In genomic region chr15:75866045-75866444, GRCh38 we compare ENCODE assay signal across 7 cellular contexts. TPM values are rescaled to one million over a fixed set of nuclear protein-coding genes. Genes with fewer than 3 reads are reported as not detected.
DNase-seq lines count a peak whose midpoint lies in the region; ATAC-seq, FAIRE-seq and TF ChIP-seq lines count a peak whose summit lies in the region.
"Not testable (repeated sequence)": the region's sequence is repeated elsewhere in the genome, so short reads cannot be mapped to it uniquely, and the experiment has no call there.

No MANE protein-coding gene starts in this region.

- H2BK120ac ChIP-seq in H9 (ENCODE audit: low read depth, low read length, poor library complexity, severe bottlenecking); trophoblast cell (ENCODE audit: insufficient read depth, low read length, poor library complexity): not testable (repeated sequence)

- H3K4ac ChIP-seq in H9 (ENCODE audit: low read depth, low read length), result not testable (repeated sequence)
- H3K4ac ChIP-seq in trophoblast cell (ENCODE audit: low read depth, low read length), result peak overlapping the region; percentile 69

- H3K27ac ChIP-seq in H9 (ENCODE audit: insufficient read length, low read depth, low read length); HepG2 (ENCODE audit: extremely low read length, insufficient read depth, low read length); trophoblast cell (ENCODE audit: low read depth, low read length): not testable (repeated sequence)

- H4K12ac ChIP-seq in trophoblast cell (ENCODE audit: low read depth, low read length), result not testable (repeated sequence)

- not testable (repeated sequence) for H4K91ac ChIP-seq in H9 (ENCODE audit: insufficient read length, low read depth, low read length); trophoblast cell (ENCODE audit: low read depth, low read length)

- not testable (repeated sequence) for H3K23ac ChIP-seq in H9 (ENCODE audit: insufficient read length, low read depth, low read length); trophoblast cell (ENCODE audit: low read length)

- H2BK12ac ChIP-seq in H9 (ENCODE audit: insufficient read length, low read depth, low read length); trophoblast cell (ENCODE audit: low read length): not testable (repeated sequence)

- in situ Hi-C loops in HepG2 (cut with HindIII; ENCODE audit: extremely low pct_ligation_motif_present, low pct_unique_long_range_greater_than_20kb), result not testable (repeated sequence)

- H4K20me1 ChIP-seq in H9 (ENCODE audit: control insufficient read depth, insufficient read depth, insufficient read length); HepG2 (ENCODE audit: insufficient read depth, low read length): not testable (repeated sequence)

- not testable (repeated sequence) for H3K27me3 ChIP-seq in H9 (ENCODE audit: insufficient read depth, low read length); HepG2 (ENCODE audit: control insufficient read depth in 1 of 2, insufficient read depth in 2 of 2, low read length in 2 of 2); trophoblast cell (ENCODE audit: insufficient read depth, low read length)

- not testable (repeated sequence) for H2AK5ac ChIP-seq in H9 (ENCODE audit: insufficient read length, low read length); trophoblast cell (ENCODE audit: low read length)

- H3K36me3 ChIP-seq in HepG2 (replicated peaks in 1 of 2; ENCODE audit: control insufficient read depth in 1 of 2, insufficient read depth in 2 of 2, low read length in 2 of 2), result peaks cover 3 to 26% of the 10 kb centered on the region in 2 experiments
- not testable (repeated sequence) for H3K36me3 ChIP-seq in trophoblast cell (ENCODE audit: control insufficient read depth in 1 of 2, insufficient read depth in 2 of 2, low read length in 2 of 2)

- TF ChIP-seq EP300 in HepG2 (IDR thresholded peaks at IDR 0.05; ENCODE audit: low read depth in 2 of 2, low read length in 2 of 2); HepG2 (CRISPR knock-in tag; IDR thresholded peaks at IDR 0.05; ENCODE audit: borderline replicate concordance): not testable (repeated sequence)

- not testable (repeated sequence) for H3K14ac ChIP-seq in H9 (ENCODE audit: insufficient read depth, low read length); trophoblast cell (ENCODE audit: low read length)

- H3K9ac ChIP-seq in H9 (ENCODE audit: extremely low read depth, insufficient read length, low read length); HepG2 (ENCODE audit: insufficient read depth, low read depth, low read length); trophoblast cell (ENCODE audit: low read length): not testable (repeated sequence)

- H3K56ac ChIP-seq in H9 (ENCODE audit: insufficient read length, low read depth, low read length), result not testable (repeated sequence)

- H3K4me1 ChIP-seq in H9 (ENCODE audit: insufficient read depth, low read length) (peaks cover 11% of the 10 kb centered on the region), trophoblast cell (ENCODE audit: control insufficient read depth in 1 of 2, insufficient read depth in 2 of 2, low read length in 2 of 2) (peaks cover 8 to 13% of the 10 kb centered on the region in 2 experiments)
- H3K4me1 ChIP-seq in HepG2 (ENCODE audit: insufficient read depth, low read length), result not testable (repeated sequence)

- not testable (repeated sequence) for ATAC-seq in T-helper 17 cell; activated CD4-positive, alpha-beta T cell treated with anti-CD3 and anti-CD28 coated beads for 36 hours; central memory CD8-positive, alpha-beta T cell (replicated peaks; ENCODE audit: extremely low read depth, poor library complexity, severe bottlenecking); HepG2

- not testable (repeated sequence) for H3K18ac ChIP-seq in H9 (ENCODE audit: insufficient read length, low read depth, low read length)
- peak overlapping the region; percentile 59 for H3K18ac ChIP-seq in trophoblast cell (ENCODE audit: low read length)

- not testable (repeated sequence) for H3K9me3 Mint-ChIP-seq in H9; activated CD4-positive, alpha-beta T cell treated with anti-CD3 and anti-CD28 coated beads for 36 hours (ENCODE audit: low read depth); activated naive CD4-positive, alpha-beta T cell treated with anti-CD3 and anti-CD28 coated beads, Interleukin-2, amount 50 U/mL, for 24 hours; central memory CD8-positive, alpha-beta T cell

- H2BK15ac ChIP-seq in H9 (ENCODE audit: low read depth, low read length), result not testable (repeated sequence)

- TF ChIP-seq CTCF in H9 (conservative IDR thresholded peaks at IDR 0.05); HepG2 (CRISPR knock-in tag; IDR thresholded peaks at IDR 0.05): not testable (repeated sequence)

- DNase-seq in H9; T-helper 17 cell; activated CD4-positive, alpha-beta T cell treated with anti-CD3 and anti-CD28 coated beads for 36 hours; central memory CD8-positive, alpha-beta T cell (ENCODE audit: low spot score in 2 of 2); HepG2 (ENCODE audit: low spot score); trophoblast cell: not testable (repeated sequence)

- intact Hi-C loops in activated CD4-positive, alpha-beta T cell treated with anti-CD3 and anti-CD28 coated beads for 36 hours (cut with DNase I, micrococcal nuclease); HepG2 (cut with micrococcal nuclease; ENCODE audit: unreplicated experiment): not testable (repeated sequence)

- H2BK20ac ChIP-seq in H9 (ENCODE audit: low read depth, low read length, poor library complexity, severe bottlenecking), result not testable (repeated sequence)

- POLR2A ChIA-PET in activated CD4-positive, alpha-beta T cell treated with anti-CD3 and anti-CD28 coated beads for 36 hours (lab: Charles Lee); HepG2 (lab: Yijun Ruan, JAX): not testable (repeated sequence)

- not testable (repeated sequence) for H3K79me2 ChIP-seq in H9 (ENCODE audit: insufficient read depth, low read length); HepG2 (ENCODE audit: insufficient read depth, low read length); trophoblast cell (ENCODE audit: control insufficient read depth, insufficient read depth, low read length, poor library complexity)

- not testable (repeated sequence) for TF ChIP-seq RAD21 in HepG2 (CRISPR knock-in tag; IDR thresholded peaks at IDR 0.05)

- WGBS in H9 (ENCODE audit: extremely low coverage, insufficient read length, low lambda C conversion rate), result no CpG with 5 or more reads among the region's 1 CpG
- 100% methylated on average over 1 of the region's 1 CpG for WGBS in HepG2 (ENCODE audit: low lambda C conversion rate)
- WGBS in trophoblast cell (ENCODE audit: extremely low coverage, insufficient coverage, insufficient read length), result no CpG with 5 or more reads among the region's 1 CpG

- not testable (repeated sequence) for H3K4me3 ChIP-seq in HepG2 (replicated peaks in 1 of 3; ENCODE audit: insufficient read depth in 1 of 3, low read depth in 2 of 3, low read length in 3 of 3); trophoblast cell (ENCODE audit: low read depth, low read length)

- not testable (repeated sequence) for H3K27me3 Mint-ChIP-seq in H9 (ENCODE audit: low read depth); T-helper 17 cell; activated CD4-positive, alpha-beta T cell treated with anti-CD3 and anti-CD28 coated beads for 36 hours; activated naive CD4-positive, alpha-beta T cell treated with anti-CD3 and anti-CD28 coated beads, Interleukin-2, amount 50 U/mL, for 24 hours; central memory CD8-positive, alpha-beta T cell

- H3K4me2 ChIP-seq in H9 (ENCODE audit: insufficient read depth, insufficient read length, low read length); HepG2 (ENCODE audit: low read depth, low read length); trophoblast cell (ENCODE audit: low read length): not testable (repeated sequence)

- H3T11ph ChIP-seq in H9 (ENCODE audit: low read length), result not testable (repeated sequence)

- H3K23me2 ChIP-seq in H9 (ENCODE audit: insufficient read length, low read depth, low read length, poor library complexity, severe bottlenecking), result not testable (repeated sequence)

- not testable (repeated sequence) for H3K4me3 Mint-ChIP-seq in H9; activated CD4-positive, alpha-beta T cell treated with anti-CD3 and anti-CD28 coated beads for 36 hours; activated naive CD4-positive, alpha-beta T cell treated with anti-CD3 and anti-CD28 coated beads, Interleukin-2, amount 50 U/mL, for 24 hours; central memory CD8-positive, alpha-beta T cell
- peak overlapping the region; percentile 9 for H3K4me3 Mint-ChIP-seq in T-helper 17 cell

- H4K8ac ChIP-seq in H9 (replicated peaks; ENCODE audit: insufficient read length, low read depth, low read length); trophoblast cell (ENCODE audit: low read depth, low read length): not testable (repeated sequence)

- H2BK5ac ChIP-seq in H9 (ENCODE audit: insufficient read length, low read length); trophoblast cell (ENCODE audit: low read depth, low read length, poor library complexity): not testable (repeated sequence)

- H3K27ac Mint-ChIP-seq in H9 (peak overlapping the region in 2 of 3 experiments; percentile 8 to 86; a peak in 5 of 7 replicates), T-helper 17 cell (peak overlapping the region; percentile 70)
- H3K27ac Mint-ChIP-seq in activated CD4-positive, alpha-beta T cell treated with anti-CD3 and anti-CD28 coated beads for 36 hours, result peak overlapping the region; percentile 31
- peak overlapping the region; percentile 35 for H3K27ac Mint-ChIP-seq in activated naive CD4-positive, alpha-beta T cell treated with anti-CD3 and anti-CD28 coated beads, Interleukin-2, amount 50 U/mL, for 24 hours
- H3K27ac Mint-ChIP-seq in central memory CD8-positive, alpha-beta T cell (ENCODE audit: low read depth), result peak overlapping the region; percentile 70

- not testable (repeated sequence) for BruUV-seq in HepG2 (replicated peaks; lab: Mats Ljungman, UMichigan)

- not testable (repeated sequence) for FAIRE-seq in HepG2 (lab: Jason Lieb, UNC)

- peaks cover 10 to 42% (median 38%) of the 10 kb centered on the region in 3 experiments; a peak in 6 of 7 replicates for H3K36me3 Mint-ChIP-seq in H9 (ENCODE audit: insufficient read depth in 1 of 3, low read depth in 3 of 3)
- not testable (repeated sequence) for H3K36me3 Mint-ChIP-seq in T-helper 17 cell (ENCODE audit: low read depth)
- peaks cover 29% of the 10 kb centered on the region for H3K36me3 Mint-ChIP-seq in activated CD4-positive, alpha-beta T cell treated with anti-CD3 and anti-CD28 coated beads for 36 hours (ENCODE audit: low read depth)
- H3K36me3 Mint-ChIP-seq in activated naive CD4-positive, alpha-beta T cell treated with anti-CD3 and anti-CD28 coated beads, Interleukin-2, amount 50 U/mL, for 24 hours, result peaks cover 17% of the 10 kb centered on the region
- peaks cover 21% of the 10 kb centered on the region for H3K36me3 Mint-ChIP-seq in central memory CD8-positive, alpha-beta T cell (ENCODE audit: insufficient read depth)

- not testable (repeated sequence) for H4K5ac ChIP-seq in H9 (ENCODE audit: insufficient read length, low read depth, low read length)

- not testable (repeated sequence) for H2AFZ ChIP-seq in H9 (ENCODE audit: low read length); HepG2 (ENCODE audit: low read length); trophoblast cell (ENCODE audit: insufficient read depth, low read length, poor library complexity)

- not testable (repeated sequence) for H3K9me3 ChIP-seq in H9 (ENCODE audit: control insufficient read depth, low read depth, low read length); T-helper 17 cell (ENCODE audit: control insufficient read depth, low read length, poor library complexity, severe bottlenecking); HepG2 (ENCODE audit: low read length); trophoblast cell (ENCODE audit: insufficient read depth, low read depth, low read length)

- TF ChIP-seq POLR2A in HepG2 (IDR thresholded peaks at IDR 0.05; ENCODE audit: insufficient read depth in 1 of 2, low read depth in 2 of 2, low read length in 2 of 2), result not testable (repeated sequence)

- H3K79me1 ChIP-seq in H9 (ENCODE audit: insufficient read depth, low read depth, low read length, poor library complexity, severe bottlenecking); trophoblast cell (ENCODE audit: low read length): not testable (repeated sequence)

- H3K4me1 Mint-ChIP-seq in H9 (peaks cover 45 to 53% of the 10 kb centered on the region in 2 experiments), T-helper 17 cell (peaks cover 34% of the 10 kb centered on the region)
- H3K4me1 Mint-ChIP-seq in activated CD4-positive, alpha-beta T cell treated with anti-CD3 and anti-CD28 coated beads for 36 hours, result peaks cover 35% of the 10 kb centered on the region
- peaks cover 48% of the 10 kb centered on the region for H3K4me1 Mint-ChIP-seq in activated naive CD4-positive, alpha-beta T cell treated with anti-CD3 and anti-CD28 coated beads, Interleukin-2, amount 50 U/mL, for 24 hours
- peaks cover 26% of the 10 kb centered on the region for H3K4me1 Mint-ChIP-seq in central memory CD8-positive, alpha-beta T cell

- CTCF ChIA-PET in activated CD4-positive, alpha-beta T cell treated with anti-CD3 and anti-CD28 coated beads for 36 hours (lab: Charles Lee); HepG2 (lab: Yijun Ruan, JAX; ENCODE audit: low intra/inter-chr PET ratio, low total read pairs): not testable (repeated sequence)

RNA-seq across cellular contexts. Expression of gene UBE2Q2, which starts 22.8 kb away (rescaled TPM):
- total RNA-seq in H9 (2021), result 29.6 and 31.8 TPM in 2 replicates
- 10 to 100 TPM; 40.0 to 40.1 TPM for total RNA-seq in T-helper 17 cell
- total RNA-seq in activated CD4-positive, alpha-beta T cell treated with anti-CD3 and anti-CD28 coated beads for 36 hours, result 10 to 100 TPM; 14.9 to 15.1 TPM
- 20.1 and 20.4 TPM in 2 replicates for total RNA-seq in HepG2 (2016; rRNA removed; fragmentation: Illumina TruSeq; extraction: Trizol)
- 28.3 and 29.7 TPM in 2 replicates for total RNA-seq in HepG2 (2016; cell fraction: cytosol; rRNA removed; fragmentation: Illumina TruSeq; extraction: Trizol; ENCODE audit: low read depth)
- total RNA-seq in HepG2 (2016; cell fraction: insoluble cytoplasmic fraction; rRNA removed; fragmentation: Illumina TruSeq; extraction: Trizol), result 19.0 and 20.4 TPM in 2 replicates
- total RNA-seq in HepG2 (2016; cell fraction: membrane; rRNA removed; fragmentation: Illumina TruSeq; extraction: Trizol), result 41.0 and 48.0 TPM in 2 replicates
- 14.5 and 16.7 TPM in 2 replicates for total RNA-seq in HepG2 (2016; cell fraction: nucleus; rRNA removed; fragmentation: Illumina TruSeq; extraction: Trizol)
- 10.6 and 11.4 TPM in 2 replicates for polyA plus RNA-seq in HepG2 (2011; rRNA removed)
- polyA plus RNA-seq in HepG2 (2011; cell fraction: cytosol; rRNA removed), result 4.6 and 8.2 TPM in 2 replicates
- polyA plus RNA-seq in HepG2 (2011; cell fraction: nucleus; rRNA removed), result 8.9 and 9.8 TPM in 2 replicates
- polyA plus RNA-seq in HepG2 (2012), result 12.2 and 12.6 TPM in 2 replicates
- polyA plus RNA-seq in HepG2 (2016; cell fraction: cytosol; fragmentation: Illumina TruSeq; extraction: Trizol; ENCODE audit: low read depth), result 21.3 and 23.2 TPM in 2 replicates
- polyA plus RNA-seq in HepG2 (2016; cell fraction: insoluble cytoplasmic fraction; fragmentation: Illumina TruSeq; extraction: Trizol; ENCODE audit: low read depth), result 18.6 and 19.5 TPM in 2 replicates
- 34.5 and 36.1 TPM in 2 replicates for polyA plus RNA-seq in HepG2 (2016; cell fraction: membrane; fragmentation: Illumina TruSeq; extraction: Trizol; ENCODE audit: low read depth)
- 20.5 and 22.4 TPM in 2 replicates for polyA plus RNA-seq in HepG2 (2016; cell fraction: nucleus; fragmentation: Illumina TruSeq; extraction: Trizol; ENCODE audit: insufficient read depth, low read depth)
- polyA minus RNA-seq in HepG2 (2011; rRNA and poly(A)+ RNA removed; ENCODE audit: low replicate concordance), result 4.1 and 10.7 TPM in 2 replicates
- 6.2 and 12.2 TPM in 2 replicates for polyA minus RNA-seq in HepG2 (2011; cell fraction: cytosol; rRNA and poly(A)+ RNA removed)
- 17.4 and 17.5 TPM in 2 replicates for polyA minus RNA-seq in HepG2 (2011; cell fraction: nucleus; rRNA and poly(A)+ RNA removed)
- polyA plus RNA-seq in trophoblast cell (2013), result 47.6 and 48.5 TPM in 2 replicates

RNA-seq across cellular contexts. Expression of gene FBXO22, which starts 37.6 kb away (rescaled TPM):
- total RNA-seq in H9 (2021) (59.2 and 59.9 TPM in 2 replicates), T-helper 17 cell (1 to 10 TPM; 7.1 to 9.0 TPM), HepG2 (2016; rRNA removed; fragmentation: Illumina TruSeq; extraction: Trizol) (112 and 179 TPM in 2 replicates)
- 10 to 100 TPM; 51.4 to 59.2 TPM for total RNA-seq in activated CD4-positive, alpha-beta T cell treated with anti-CD3 and anti-CD28 coated beads for 36 hours
- 21.5 and 24.9 TPM in 2 replicates for total RNA-seq in HepG2 (2016; cell fraction: cytosol; rRNA removed; fragmentation: Illumina TruSeq; extraction: Trizol; ENCODE audit: low read depth)
- total RNA-seq in HepG2 (2016; cell fraction: insoluble cytoplasmic fraction; rRNA removed; fragmentation: Illumina TruSeq; extraction: Trizol), result 120 and 197 TPM in 2 replicates
- 48.5 and 56.0 TPM in 2 replicates for total RNA-seq in HepG2 (2016; cell fraction: membrane; rRNA removed; fragmentation: Illumina TruSeq; extraction: Trizol)
- total RNA-seq in HepG2 (2016; cell fraction: nucleus; rRNA removed; fragmentation: Illumina TruSeq; extraction: Trizol), result 74.1 and 87.3 TPM in 2 replicates
- 42.5 and 45.7 TPM in 2 replicates for polyA plus RNA-seq in HepG2 (2011; rRNA removed)
- 29.7 and 36.0 TPM in 2 replicates for polyA plus RNA-seq in HepG2 (2011; cell fraction: cytosol; rRNA removed)
- 27.8 and 32.3 TPM in 2 replicates for polyA plus RNA-seq in HepG2 (2011; cell fraction: nucleus; rRNA removed)
- polyA plus RNA-seq in HepG2 (2012), result 49.1 and 62.3 TPM in 2 replicates
- 22.4 and 27.7 TPM in 2 replicates for polyA plus RNA-seq in HepG2 (2016; cell fraction: cytosol; fragmentation: Illumina TruSeq; extraction: Trizol; ENCODE audit: low read depth)
- polyA plus RNA-seq in HepG2 (2016; cell fraction: insoluble cytoplasmic fraction; fragmentation: Illumina TruSeq; extraction: Trizol; ENCODE audit: low read depth), result 149 and 155 TPM in 2 replicates
- 36.1 and 39.4 TPM in 2 replicates for polyA plus RNA-seq in HepG2 (2016; cell fraction: membrane; fragmentation: Illumina TruSeq; extraction: Trizol; ENCODE audit: low read depth)
- 78.1 and 88.1 TPM in 2 replicates for polyA plus RNA-seq in HepG2 (2016; cell fraction: nucleus; fragmentation: Illumina TruSeq; extraction: Trizol; ENCODE audit: insufficient read depth, low read depth)
- polyA minus RNA-seq in HepG2 (2011; rRNA and poly(A)+ RNA removed; ENCODE audit: low replicate concordance), result 79.9 and 90.6 TPM in 2 replicates
- polyA minus RNA-seq in HepG2 (2011; cell fraction: cytosol; rRNA and poly(A)+ RNA removed), result 46.8 and 48.9 TPM in 2 replicates
- 61.4 and 66.2 TPM in 2 replicates for polyA minus RNA-seq in HepG2 (2011; cell fraction: nucleus; rRNA and poly(A)+ RNA removed)
- 39.6 and 40.5 TPM in 2 replicates for polyA plus RNA-seq in trophoblast cell (2013)
